1 cellular context compared by ENCODE assay signal in genomic region chr1:36400825-36401601, GRCh38.
TF ChIP-seq lines count a peak whose summit lies in the region.

No MANE protein-coding gene starts in this region.

TF ChIP-seq in K562, 482 proteins besides CTCF, POLR2A, EP300 and RAD21 (continued from another document):
- TF ChIP-seq JUND (IDR thresholded peaks at IDR 0.05; ENCODE audit: borderline replicate concordance, low read depth, low read length) = peak; percentile 58; the same call in 1 of the 2 replicates
- peak; percentile 68; the same call in 1 of the 3 replicates for TF ChIP-seq JUND (tag; IDR thresholded peaks at IDR 0.05; ENCODE audit: borderline replicate concordance, low read depth, low read length)
- TF ChIP-seq SMAD1 (IDR thresholded peaks at IDR 0.05; ENCODE audit: low read depth, low read length, partially characterized antibody) = peak; percentile 24
- TF ChIP-seq CBX5 (IDR thresholded peaks at IDR 0.05; ENCODE audit: borderline replicate concordance, low read depth) = peak; percentile 32; the same call in 1 of the 2 replicates
- peak; percentile 74; the same call in 1 of the 2 replicates for TF ChIP-seq KLF13 (tag; IDR thresholded peaks at IDR 0.05; ENCODE audit: borderline replicate concordance, low read depth)
- no peak for TF ChIP-seq ZKSCAN8 (CRISPR knock-in tag; IDR thresholded peaks at IDR 0.05)
- TF ChIP-seq CTCFL (IDR thresholded peaks at IDR 0.05; ENCODE audit: borderline replicate concordance, insufficient read depth, low read depth, low read length, poor library complexity, severe bottlenecking) = peak; percentile 2
- TF ChIP-seq MNT (conservative IDR thresholded peaks at IDR 0.05) = peak; percentile 80 to 85
- TF ChIP-seq ZFP30 (CRISPR knock-in tag; IDR thresholded peaks at IDR 0.05; ENCODE audit: borderline replicate concordance) = no peak
- 0 out of 2 replicates have a peak, but pooled peaks have one; percentile 28 for TF ChIP-seq HDAC8 (tag; IDR thresholded peaks at IDR 0.05)
- TF ChIP-seq ZFP36 (IDR thresholded peaks at IDR 0.05; ENCODE audit: low read depth, low read length, partially characterized antibody) = no peak
- peak; percentile 87 for TF ChIP-seq POLR2G (IDR thresholded peaks at IDR 0.05; ENCODE audit: low read depth, low read length)
- no peak for TF ChIP-seq REST (CRISPR knock-in tag; IDR thresholded peaks at IDR 0.05; ENCODE audit: low read depth)
- TF ChIP-seq MAZ (CRISPR knock-in tag; conservative IDR thresholded peaks at IDR 0.05 in 1 of 2, IDR thresholded peaks at IDR 0.05 in 1 of 2) = peak in 1 of 2 experiments; percentile 84; a peak in 2 of 4 replicates
- TF ChIP-seq SOX6 (IDR thresholded peaks at IDR 0.05) = 0 out of 2 replicates have a peak, but pooled peaks have one; percentile 16
- TF ChIP-seq CREM (IDR thresholded peaks at IDR 0.05; ENCODE audit: low read depth) = peak; percentile 68
- peak in 2 of 3 experiments; percentile 87 to 99; a peak in 4 of 6 replicates for TF ChIP-seq ZBTB11 (CRISPR knock-in tag; IDR thresholded peaks at IDR 0.05)
